11 cellular contexts compared by ENCODE assay signal in the genomic region with DNA sequence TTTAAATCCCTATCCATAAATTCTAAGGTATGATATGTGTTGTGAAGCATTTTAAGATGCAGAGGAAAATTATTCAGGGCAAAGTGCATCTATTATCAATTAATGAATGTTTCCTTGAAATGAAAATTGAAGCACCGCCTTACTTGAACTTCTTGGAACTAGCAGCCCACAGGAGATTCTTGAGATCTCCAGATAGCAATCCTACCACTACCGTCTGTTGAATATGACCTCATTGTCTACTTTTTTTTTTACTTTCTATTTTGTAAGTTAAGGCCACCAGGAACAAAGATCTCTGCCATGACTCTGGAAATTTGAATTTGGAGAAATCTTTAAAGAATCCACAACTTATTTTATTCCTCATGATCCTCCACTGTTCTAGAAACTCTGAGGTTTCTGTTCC.
"Had no signal": no experiment of that assay in that cellular context is flagged by ENCODE, and none has a peak within 500 bp of the region (broad histone marks: within the 10 kb centered on the region; RNA-seq: fewer than 3 reads in every experiment).

No MANE protein-coding gene starts in this region.

- H3K9me3 ChIP-seq: ascending aorta, colonic mucosa, pancreas, tibial nerve, vagina had no signal

- H3K4me1 ChIP-seq: ascending aorta, colonic mucosa, pancreas, tibial nerve, vagina had no signal

- H3K27me3 ChIP-seq: ascending aorta, colonic mucosa, hepatocyte, pancreas, tibial nerve, vagina had no signal

- DNase-seq: activated CD8-positive, alpha-beta memory T cell treated with anti-CD3 and anti-CD28 coated beads, Interleukin-2, amount 50 U/mL, for 48 hours; activated CD8-positive, alpha-beta T cell treated with anti-CD3 and anti-CD28 coated beads for 36 hours; activated naive CD8-positive, alpha-beta T cell treated with anti-CD3 and anti-CD28 coated beads, Interleukin-2, amount 10 ng/mL, durations not matched to agents 7 days and 5 days; colonic mucosa; effector CD4-positive, alpha-beta T cell; kidney glomerular epithelial cell; pancreas had no signal

- ATAC-seq: activated CD8-positive, alpha-beta T cell treated with anti-CD3 and anti-CD28 coated beads for 36 hours; pancreas had no signal

- H3K36me3 ChIP-seq: ascending aorta, colonic mucosa, pancreas, tibial nerve, vagina had no signal

- H3K4me3 ChIP-seq: ascending aorta, colonic mucosa, hepatocyte, pancreas, tibial nerve, vagina had no signal

- H3K27ac ChIP-seq: ascending aorta, colonic mucosa, hepatocyte, pancreas, tibial nerve, vagina had no signal
